In the genomic region with DNA sequence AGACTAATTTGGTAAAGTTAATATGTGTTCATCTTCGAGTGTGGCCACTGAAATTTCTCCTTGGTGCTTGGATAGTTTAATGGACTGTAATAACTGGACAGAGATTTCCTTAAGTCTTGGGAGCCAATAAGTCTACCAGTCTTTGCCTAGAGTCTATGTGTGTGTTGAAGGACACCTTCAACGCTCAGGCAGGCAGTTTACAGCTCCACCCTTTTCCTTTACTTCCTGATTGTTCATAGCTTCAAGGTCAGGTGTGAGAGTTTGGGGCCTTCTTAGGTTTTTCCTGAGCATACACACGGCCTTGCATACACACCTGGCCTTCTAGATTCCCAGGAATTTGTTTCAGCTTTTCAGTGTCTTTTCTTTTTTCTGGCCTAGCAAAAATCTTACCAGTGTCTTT, we compare ENCODE assay signal across 8 cellular contexts.
"Had no signal": no experiment of that assay in that cellular context is flagged by ENCODE, and none has a peak within 500 bp of the region (broad histone marks: within the 10 kb centered on the region; RNA-seq: fewer than 3 reads in every experiment).

No MANE protein-coding gene starts in this region.

- H2AFZ ChIP-seq: GM23338 had no signal

- H3K27ac Mint-ChIP-seq: GM23338, HFFc6, IgD-negative memory B cell had no signal

- H3K36me3 ChIP-seq: HAP-1 had no signal

- FAIRE-seq: HepG2 had no signal

- H3K4me2 ChIP-seq: GM23338 had no signal

- H3K4me3 ChIP-seq: GM23338, HAP-1 had no signal

- H3K36me3 Mint-ChIP-seq: IgD-negative memory B cell had no signal

- H3K27ac ChIP-seq: HL-60 had no signal

- H3K4me1 Mint-ChIP-seq: GM23338, IgD-negative memory B cell had no signal

- H3K4me3 Mint-ChIP-seq: GM23338, HFFc6, IgD-negative memory B cell had no signal

- ATAC-seq: GM23338, HCT116, HepG2 had no signal

- H3K27me3 Mint-ChIP-seq: IgD-negative memory B cell had no signal

- H3K9me3 ChIP-seq: HAP-1 had no signal

- DNase-seq: H7, HFFc6 had no signal

- H3K4me1 ChIP-seq: HAP-1 had no signal

- H3K9me3 Mint-ChIP-seq: HFFc6 had no signal
